Comparison of ENCODE assay signal across 1 cellular context in the genomic region with DNA sequence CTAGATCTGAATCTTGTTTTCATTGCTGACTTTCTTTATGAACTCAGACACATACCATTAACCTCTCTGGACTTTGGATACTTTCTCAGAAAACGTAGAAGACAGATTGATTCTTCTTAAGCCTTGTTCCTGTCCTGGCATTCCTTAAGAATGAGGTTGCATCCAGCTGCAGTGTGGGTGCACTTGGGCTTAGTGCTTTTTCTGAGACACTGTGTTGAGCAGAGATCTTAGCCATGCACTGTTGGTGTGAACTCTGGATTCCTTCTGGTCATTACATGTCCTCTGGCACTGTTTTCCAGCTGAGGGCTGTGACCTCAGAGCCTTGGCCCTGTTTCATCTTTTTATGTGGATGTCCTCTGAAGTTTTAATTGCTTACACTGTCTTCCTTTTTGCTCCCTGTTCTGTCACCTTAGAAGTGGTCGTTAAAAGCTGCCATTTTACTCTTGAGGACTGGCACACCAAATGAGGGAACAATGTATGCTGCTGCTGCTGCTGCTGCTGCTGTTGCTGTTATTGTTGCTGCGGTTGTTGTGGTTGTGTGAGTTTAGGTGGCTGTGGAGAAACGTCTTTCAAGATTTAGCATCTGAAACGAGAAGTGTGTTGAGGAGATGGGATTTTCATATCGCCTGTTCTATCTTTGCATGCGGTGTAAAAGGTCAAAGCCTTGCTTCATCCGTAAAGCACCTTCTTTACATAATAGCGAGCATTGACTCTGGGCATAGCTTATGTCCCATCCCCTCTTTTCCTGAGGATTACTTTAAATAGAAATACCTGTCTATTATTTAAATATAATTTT.
TF ChIP-seq lines count a peak whose summit lies in the region.

No MANE protein-coding gene starts in this region.

TF ChIP-seq in GM12878, 131 proteins besides CTCF, POLR2A, EP300 and RAD21:
- 0 out of 4 replicates have a peak, but pooled peaks of 1 of the 2 experiments have one; percentile 38 for TF ChIP-seq CEBPB (IDR thresholded peaks at IDR 0.05; ENCODE audit: borderline replicate concordance in 1 of 2, low read depth in 2 of 2, low read length in 2 of 2)
- TF ChIP-seq NFIC (IDR thresholded peaks at IDR 0.05; ENCODE audit: low read depth, low read length), result peak; percentile 78; the same call in 1 of the 2 replicates
- peak; percentile 37; the same call in 1 of the 2 replicates for TF ChIP-seq EED (IDR thresholded peaks at IDR 0.05; ENCODE audit: low read depth)
- TF ChIP-seq YY1 (IDR thresholded peaks at IDR 0.05; ENCODE audit: low read depth, low read length), result 0 out of 2 replicates have a peak, but pooled peaks have one; percentile 25
- TF ChIP-seq PML (IDR thresholded peaks at IDR 0.05; ENCODE audit: low read length), result 0 out of 2 replicates have a peak, but pooled peaks have one; percentile 65
- peak; percentile 72 for TF ChIP-seq RUNX3 (IDR thresholded peaks at IDR 0.05; ENCODE audit: low read length)
- TF ChIP-seq POU2F2 (IDR thresholded peaks at IDR 0.05; ENCODE audit: borderline replicate concordance, low read depth, low read length), result 0 out of 3 replicates have a peak, but pooled peaks have one; percentile 17
- peak; percentile 49; the same call in 1 of the 2 replicates for TF ChIP-seq FOXM1 (IDR thresholded peaks at IDR 0.05; ENCODE audit: low read depth, low read length)
- 0 out of 2 replicates have a peak, but pooled peaks have one; percentile 41 for TF ChIP-seq MEF2A (IDR thresholded peaks at IDR 0.05; ENCODE audit: insufficient read depth, low read depth, low read length)
- 0 out of 2 replicates have a peak, but pooled peaks have one; percentile 52 for TF ChIP-seq CBFB (IDR thresholded peaks at IDR 0.05; ENCODE audit: low read depth)
